ENCODE assay signal across 7 cellular contexts in genomic region chr6:119077643-119078448, GRCh38. TPM values are rescaled to one million over a fixed set of nuclear protein-coding genes. Genes with fewer than 3 reads are reported as not detected.
A peak's percentile ranks its signal among the peaks of the same experiment; 100 is the strongest.
DNase-seq lines count a peak whose midpoint lies in the region; ATAC-seq and TF ChIP-seq lines count a peak whose summit lies in the region.

No MANE protein-coding gene starts in this region.

- peak overlapping the region; percentile 59 for H3K4me3 ChIP-seq in epithelial cell of proximal tubule (ENCODE audit: low read depth, low read length)
- H3K4me3 ChIP-seq in subcutaneous abdominal adipose tissue (ENCODE audit: low read depth in 1 of 5, low read length in 5 of 5), result peak overlapping the region; percentile 66 to 77 (median 68)

- peak; percentile 45 for ATAC-seq in GM18511 (IDR thresholded peaks at IDR 0.05; ENCODE audit: unreplicated experiment)
- peak; percentile 32 for ATAC-seq in HG02852 (IDR thresholded peaks at IDR 0.05; ENCODE audit: unreplicated experiment)
- ATAC-seq in naive B cell (ENCODE audit: low read depth in 2 of 2), result peak; percentile 62 to 63

- peaks cover under 1% of the 10 kb centered on the region in 2 donors for H3K36me3 Mint-ChIP-seq in naive B cell

- peak overlapping the region; percentile 80 to 88 (median 84) for H3K4me3 Mint-ChIP-seq in naive B cell

- peaks cover 29 to 40% (median 34%) of the 10 kb centered on the region in 3 donors for H3K27me3 Mint-ChIP-seq in naive B cell

- peaks cover 0 to 10% (median 4%) of the 10 kb centered on the region in 7 donors for H3K9me3 Mint-ChIP-seq in naive B cell

- peak overlapping the region in 4 of 5 donors; percentile 59 to 76 (median 64) for H3K9ac ChIP-seq in subcutaneous abdominal adipose tissue (ENCODE audit: low read length in 5 of 5)

- peaks cover 6 to 14% (median 13%) of the 10 kb centered on the region in 3 donors for H3K4me1 Mint-ChIP-seq in naive B cell

- H3K27me3 ChIP-seq in subcutaneous abdominal adipose tissue (ENCODE audit: control insufficient read depth in 5 of 5, insufficient read depth in 4 of 5, low read length in 5 of 5), result no peaks in the 10 kb centered on the region

- TF ChIP-seq CTCF in epithelial cell of proximal tubule (conservative IDR thresholded peaks at IDR 0.05; ENCODE audit: low read depth, low read length), result no peak

- H3K27ac Mint-ChIP-seq in naive B cell, result no peak overlapping the region

- H3K27ac ChIP-seq in subcutaneous abdominal adipose tissue (ENCODE audit: low read depth, low read length), result peak overlapping the region; percentile 26

- DNase-seq in NCI-H510A treated with DMSO at 0.1 percent for 48 hours (lab: John Stamatoyannopoulos, UW) (peak; percentile 17), activated T-cell treated with anti-CD3 and anti-CD28 coated beads for 24 hours (ENCODE audit: low read depth) (peak; percentile 15), epithelial cell of proximal tubule (ENCODE audit: low read depth) (no peak), naive B cell (peak; percentile 26)

- H3K36me3 ChIP-seq in subcutaneous abdominal adipose tissue (ENCODE audit: control insufficient read depth in 5 of 5, insufficient read depth in 5 of 5, low read length in 5 of 5), result no peaks in the 10 kb centered on the region

- H3K4me1 ChIP-seq in subcutaneous abdominal adipose tissue (ENCODE audit: control insufficient read depth in 5 of 5, insufficient read depth in 5 of 5, low read length in 5 of 5), result peaks cover 2 to 27% (median 18%) of the 10 kb centered on the region in 5 donors

- peaks cover 0 to 3% (median 1%) of the 10 kb centered on the region in 5 donors for H3K9me3 ChIP-seq in subcutaneous abdominal adipose tissue (ENCODE audit: control insufficient read depth in 5 of 5, low read length in 5 of 5)

RNA-seq across cellular contexts. Expression of gene FAM184A, which starts 0.6 kb away (rescaled TPM):
- 1.2 and 1.9 TPM in 2 replicates for total RNA-seq in epithelial cell of proximal tubule
- polyA plus RNA-seq in naive B cell (ENCODE audit: low read depth in 6 of 6), result not detected
